ENCODE assay signal across 19 cellular contexts in genomic region chr1:55823521-55824296, GRCh38.
DNase-seq lines count a peak whose midpoint lies in the region; ATAC-seq, FAIRE-seq and TF ChIP-seq lines count a peak whose summit lies in the region.
"Had no signal": no experiment of that assay in that cellular context is flagged by ENCODE, and none has a peak within 500 bp of the region (broad histone marks: within the 10 kb centered on the region; RNA-seq: fewer than 3 reads in every experiment).

No MANE protein-coding gene starts in this region.

- H3K36me3 Mint-ChIP-seq in activated CD4-positive, alpha-beta T cell treated with anti-CD3 and anti-CD28 coated beads for 36 hours (ENCODE audit: low read depth), result no peaks in the 10 kb centered on the region
- H3K36me3 Mint-ChIP-seq: activated naive CD8-positive, alpha-beta T cell treated with anti-CD3 and anti-CD28 coated beads for 36 hours; natural killer cell treated with Interleukin-12 subunit alpha and Interleukin-12 subunit beta and Interleukin-15 and Interleukin-18, amount 100 ng/mL, for 72 hours had no signal

- H3K79me2 ChIP-seq in HepG2 (ENCODE audit: insufficient read depth, low read length), result no peaks in the 10 kb centered on the region

- H3K4me3 Mint-ChIP-seq in activated CD4-positive, alpha-beta T cell treated with anti-CD3 and anti-CD28 coated beads for 36 hours, result no peak overlapping the region
- H3K4me3 Mint-ChIP-seq: activated naive CD8-positive, alpha-beta T cell treated with anti-CD3 and anti-CD28 coated beads for 36 hours; activated T-cell treated with anti-CD3 and anti-CD28 coated beads, Interleukin-2, amount 50 U/mL, for 4 hours; central memory CD8-positive, alpha-beta T cell; natural killer cell treated with Interleukin-12 subunit alpha and Interleukin-12 subunit beta and Interleukin-15 and Interleukin-18, amount 100 ng/mL, for 72 hours; stimulated activated naive CD8-positive, alpha-beta T cell treated with anti-CD3 and anti-CD28 coated beads, Interleukin-15, amount 100 ng/mL, for 72 hours had no signal

- H3K27me3 Mint-ChIP-seq in activated CD4-positive, alpha-beta T cell treated with anti-CD3 and anti-CD28 coated beads for 36 hours, result peaks cover 6% of the 10 kb centered on the region

- DNase-seq in AG08396 (ENCODE audit: low spot score), result peak; percentile 14
- DNase-seq in LNCaP clone FGC (ENCODE audit: low read depth), result no peak
- peak; percentile 26 for DNase-seq in astrocyte of the spinal cord (ENCODE audit: low read depth, low spot score)
- DNase-seq in HepG2 (ENCODE audit: low spot score), result no peak
- DNase-seq in stimulated activated CD4-positive, alpha-beta T cell treated with anti-CD3 and anti-CD28 coated beads, Interleukin-4, amount 100 ng/mL, for 1 hour, result no peak
- no peak for DNase-seq in stimulated activated naive CD4-positive, alpha-beta T cell treated with Interleukin-2 at 50 U/mL for 16 hours (lab: John Stamatoyannopoulos, UW)
- no peak for DNase-seq in activated CD4-positive, alpha-beta T cell treated with anti-CD3 and anti-CD28 coated beads for 36 hours
- DNase-seq: activated CD4-positive, alpha-beta T cell treated with anti-CD3 and anti-CD28 coated beads, Interleukin-2, amount 50 U/mL, for 4 hours; activated naive CD8-positive, alpha-beta T cell treated with anti-CD3 and anti-CD28 coated beads for 36 hours; activated T-cell treated with anti-CD3 and anti-CD28 coated beads, Interleukin-2, amount 50 U/mL, for 4 hours; H7; MG63; NCI-H187 treated with DMSO at 0.1 percent for 48 hours; NCI-H526; stimulated activated naive CD8-positive, alpha-beta T cell treated with anti-CD3 and anti-CD28 coated beads, Interleukin-15, amount 100 ng/mL, for 72 hours; SW 1271 had no signal

- H4K20me1 ChIP-seq in HepG2 (ENCODE audit: insufficient read depth, low read length), result no peaks in the 10 kb centered on the region

- WGBS in HepG2 (ENCODE audit: low lambda C conversion rate), result 69% methylated on average over 6 of the region's 6 CpGs

- peak; percentile 13; the same call in 1 of the 2 replicates for TF ChIP-seq CTCF in LNCaP clone FGC (IDR thresholded peaks at IDR 0.05; ENCODE audit: control insufficient read depth, extremely low read depth, insufficient read depth)
- no peak for TF ChIP-seq CTCF in astrocyte of the spinal cord (IDR thresholded peaks at IDR 0.05; ENCODE audit: low read depth, low read length)
- no peak for TF ChIP-seq CTCF in HepG2 (CRISPR knock-in tag; IDR thresholded peaks at IDR 0.05)

- intact Hi-C loops in HepG2 (cut with micrococcal nuclease; ENCODE audit: unreplicated experiment), result no loop called here
- intact Hi-C loops in activated CD4-positive, alpha-beta T cell treated with anti-CD3 and anti-CD28 coated beads for 36 hours (cut with DNase I, micrococcal nuclease), result no loop called here

- no peak overlapping the region for H3K27ac ChIP-seq in HepG2 (ENCODE audit: extremely low read length, insufficient read depth, low read length)

- TF ChIP-seq POLR2A in HepG2 (IDR thresholded peaks at IDR 0.05; ENCODE audit: insufficient read depth in 1 of 2, low read depth in 2 of 2, low read length in 2 of 2), result no peak

- POLR2A ChIA-PET in HepG2 (lab: Yijun Ruan, JAX), result no interaction called here
- POLR2A ChIA-PET in activated CD4-positive, alpha-beta T cell treated with anti-CD3 and anti-CD28 coated beads for 36 hours (lab: Charles Lee), result interaction anchor here (0.6 kb wide), 2 partner anchors 849 to 967 kb away, joined by 3 read pairs; no protein-coding TSS in a partner anchor

- H3K4me3 ChIP-seq in LNCaP clone FGC (ENCODE audit: low read depth, low read length), result no peak overlapping the region
- no peak overlapping the region for H3K4me3 ChIP-seq in astrocyte of the spinal cord (ENCODE audit: low read depth, low read length)
- no peak overlapping the region for H3K4me3 ChIP-seq in HepG2 (replicated peaks in 1 of 3; ENCODE audit: insufficient read depth in 1 of 3, low read depth in 2 of 3, low read length in 3 of 3)
- H3K4me3 ChIP-seq: MG63 had no signal

- TF ChIP-seq EP300 in HepG2 (IDR thresholded peaks at IDR 0.05; ENCODE audit: low read depth in 2 of 2, low read length in 2 of 2), result no peak
- no peak for TF ChIP-seq EP300 in HepG2 (CRISPR knock-in tag; IDR thresholded peaks at IDR 0.05; ENCODE audit: borderline replicate concordance)

- no peaks in the 10 kb centered on the region for H3K9me3 Mint-ChIP-seq in activated CD4-positive, alpha-beta T cell treated with anti-CD3 and anti-CD28 coated beads for 36 hours (ENCODE audit: low read depth)
- H3K9me3 Mint-ChIP-seq: activated naive CD8-positive, alpha-beta T cell treated with anti-CD3 and anti-CD28 coated beads for 36 hours; activated T-cell treated with anti-CD3 and anti-CD28 coated beads, Interleukin-2, amount 50 U/mL, for 4 hours; central memory CD8-positive, alpha-beta T cell; natural killer cell treated with Interleukin-12 subunit alpha and Interleukin-12 subunit beta and Interleukin-15 and Interleukin-18, amount 100 ng/mL, for 72 hours; stimulated activated naive CD8-positive, alpha-beta T cell treated with anti-CD3 and anti-CD28 coated beads, Interleukin-15, amount 100 ng/mL, for 72 hours had no signal

- in situ Hi-C loops in astrocyte of the spinal cord (cut with HindIII; ENCODE audit: low sequenced_read_pairs) (no loop called here), HepG2 (cut with HindIII; ENCODE audit: extremely low pct_ligation_motif_present, low pct_unique_long_range_greater_than_20kb) (no loop called here)

- H2AFZ ChIP-seq in HepG2 (ENCODE audit: low read length), result no peak overlapping the region

- TF ChIP-seq RAD21 in HepG2 (CRISPR knock-in tag; IDR thresholded peaks at IDR 0.05), result no peak

- no peaks in the 10 kb centered on the region for H3K9me3 ChIP-seq in HepG2 (ENCODE audit: low read length)

- ATAC-seq in HepG2 (no peak), GM18502 (IDR thresholded peaks at IDR 0.05; ENCODE audit: poor library complexity, unreplicated experiment) (no peak)
- ATAC-seq in activated CD4-positive, alpha-beta T cell treated with anti-CD3 and anti-CD28 coated beads for 36 hours, result no peak
- ATAC-seq: activated T-cell treated with anti-CD3 and anti-CD28 coated beads, Interleukin-2, amount 50 U/mL, for 4 hours; natural killer cell treated with Interleukin-12 subunit alpha and Interleukin-12 subunit beta and Interleukin-15 and Interleukin-18, amount 100 ng/mL, for 72 hours; stimulated activated naive CD8-positive, alpha-beta T cell treated with anti-CD3 and anti-CD28 coated beads, Interleukin-15, amount 100 ng/mL, for 72 hours had no signal

- H3K4me1 Mint-ChIP-seq in activated CD4-positive, alpha-beta T cell treated with anti-CD3 and anti-CD28 coated beads for 36 hours, result no peaks in the 10 kb centered on the region
- H3K4me1 Mint-ChIP-seq: activated naive CD8-positive, alpha-beta T cell treated with anti-CD3 and anti-CD28 coated beads for 36 hours; central memory CD8-positive, alpha-beta T cell; stimulated activated naive CD8-positive, alpha-beta T cell treated with anti-CD3 and anti-CD28 coated beads, Interleukin-15, amount 100 ng/mL, for 72 hours had no signal

- no peaks in the 10 kb centered on the region for H3K36me3 ChIP-seq in HepG2 (replicated peaks in 1 of 2; ENCODE audit: control insufficient read depth in 1 of 2, insufficient read depth in 2 of 2, low read length in 2 of 2)
- H3K36me3 ChIP-seq: MG63 had no signal

- H3K9ac ChIP-seq in HepG2 (ENCODE audit: insufficient read depth, low read depth, low read length), result no peak overlapping the region

- H3K27ac Mint-ChIP-seq in activated CD4-positive, alpha-beta T cell treated with anti-CD3 and anti-CD28 coated beads for 36 hours, result no peak overlapping the region
- H3K27ac Mint-ChIP-seq: activated naive CD8-positive, alpha-beta T cell treated with anti-CD3 and anti-CD28 coated beads for 36 hours; natural killer cell treated with Interleukin-12 subunit alpha and Interleukin-12 subunit beta and Interleukin-15 and Interleukin-18, amount 100 ng/mL, for 72 hours; stimulated activated naive CD8-positive, alpha-beta T cell treated with anti-CD3 and anti-CD28 coated beads, Interleukin-15, amount 100 ng/mL, for 72 hours had no signal

- no TSS peak for BruUV-seq in HepG2 (replicated peaks; lab: Mats Ljungman, UMichigan)

- H3K4me2 ChIP-seq in HepG2 (ENCODE audit: low read depth, low read length), result no peak overlapping the region

- peaks cover 6% of the 10 kb centered on the region; the same call in 1 of the 2 replicates for H3K4me1 ChIP-seq in HepG2 (ENCODE audit: insufficient read depth, low read length)

- CTCF ChIA-PET in HepG2 (lab: Yijun Ruan, JAX; ENCODE audit: low intra/inter-chr PET ratio, low total read pairs), result no interaction called here
- CTCF ChIA-PET in activated CD4-positive, alpha-beta T cell treated with anti-CD3 and anti-CD28 coated beads for 36 hours (lab: Charles Lee), result no interaction called here

- FAIRE-seq in HepG2 (lab: Jason Lieb, UNC), result no peak

- no peaks in the 10 kb centered on the region for H3K27me3 ChIP-seq in HepG2 (ENCODE audit: control insufficient read depth in 1 of 2, insufficient read depth in 2 of 2, low read length in 2 of 2)
- H3K27me3 ChIP-seq: MG63 had no signal

TF ChIP-seq in HepG2, 621 proteins besides CTCF, POLR2A, EP300 and RAD21:
- peak; percentile 57; the same call in 1 of the 2 replicates for TF ChIP-seq ZNF7 (CRISPR knock-in tag; IDR thresholded peaks at IDR 0.05)
- TF ChIP-seq POLR2AphosphoS2 (IDR thresholded peaks at IDR 0.05; ENCODE audit: low read depth, low read length), result no peak
TF ChIP-seq in HepG2: peak in this region for 1.

Comparison
In these comparisons a context has a peak if more than half of its experiments do, and no peak if none do; other contexts are left out.
1. DNase-seq: peak in AG08396 (single experiment) and astrocyte of the spinal cord (single experiment); none in LNCaP clone FGC (single experiment), HepG2 (single experiment), stimulated activated CD4-positive, alpha-beta T cell treated with anti-CD3 and anti-CD28 coated beads, Interleukin-4, amount 100 ng/mL, for 1 hour (single experiment), stimulated activated naive CD4-positive, alpha-beta T cell treated with Interleukin-2 at 50 U/mL for 16 hours (single experiment) and activated CD4-positive, alpha-beta T cell treated with anti-CD3 and anti-CD28 coated beads for 36 hours (single experiment).